ENCODE assay signal across 8 cellular contexts in genomic region chr4:145939241-145939640, GRCh38. TPM values are rescaled to one million over a fixed set of nuclear protein-coding genes. Genes with fewer than 3 reads are reported as not detected.
DNase-seq lines count a peak whose midpoint lies in the region; ATAC-seq and TF ChIP-seq lines count a peak whose summit lies in the region.

No MANE protein-coding gene starts in this region.

- H2AFZ ChIP-seq in KMS-11 (ENCODE audit: low read depth) (peak overlapping the region; percentile 58), neural cell (ENCODE audit: low read depth, low read length) (no peak overlapping the region)

- peaks cover 25% of the 10 kb centered on the region for H3K4me1 ChIP-seq in KMS-11 (ENCODE audit: low read depth, poor library complexity, severe bottlenecking)

- H3K79me2 ChIP-seq in KMS-11 (ENCODE audit: insufficient read depth, low read depth) (peaks cover 17% of the 10 kb centered on the region), neural cell (replicated peaks; ENCODE audit: insufficient read depth, low read length) (peaks cover 23% of the 10 kb centered on the region)

- no peaks in the 10 kb centered on the region for H3K9me2 ChIP-seq in neural cell (ENCODE audit: insufficient read depth, low read length)

- no peak for ATAC-seq in GM21528 (IDR thresholded peaks at IDR 0.05; ENCODE audit: low FRiP score, unreplicated experiment)

- TF ChIP-seq EP300 in neural cell (conservative IDR thresholded peaks at IDR 0.05; ENCODE audit: poor library complexity, severe bottlenecking) = no peak

- no peaks in the 10 kb centered on the region for H3K9me3 ChIP-seq in neural cell (ENCODE audit: low read length)

- no peak for TF ChIP-seq RAD21 in neural cell (conservative IDR thresholded peaks at IDR 0.05)

- peak overlapping the region; percentile 33 for H3K4me2 ChIP-seq in KMS-11
- H3K4me2 ChIP-seq in neural cell (ENCODE audit: low read length) = peak overlapping the region; percentile 31

- H3K36me3 ChIP-seq in KMS-11 (ENCODE audit: insufficient read depth) (no peaks in the 10 kb centered on the region), neural cell (ENCODE audit: insufficient read depth, low read length) (no peaks in the 10 kb centered on the region)

- H3K9ac ChIP-seq in KMS-11 (peak overlapping the region; percentile 96; the same call in 1 of the 2 replicates), neural cell (ENCODE audit: low read length) (peak overlapping the region; percentile 93)

- TF ChIP-seq CTCF in C4-2B (conservative IDR thresholded peaks at IDR 0.05) (no peak), KMS-11 (conservative IDR thresholded peaks at IDR 0.05; ENCODE audit: low read depth, low read length) (no peak), coronary artery (IDR thresholded peaks at IDR 0.05) (no peak), neural cell (IDR thresholded peaks at IDR 0.05; ENCODE audit: poor library complexity, severe bottlenecking) (no peak)

- H3K27me3 ChIP-seq in KMS-11 (ENCODE audit: insufficient read depth, low read depth) (no peaks in the 10 kb centered on the region), neural cell (ENCODE audit: insufficient read depth, low read depth, low read length) (no peaks in the 10 kb centered on the region)

- H3F3A ChIP-seq in neural cell (ENCODE audit: insufficient read depth, low read length, poor library complexity, severe bottlenecking) = no peaks in the 10 kb centered on the region

- no peak overlapping the region for H3K4me3 ChIP-seq in KMS-11 (IDR thresholded peaks at IDR 0.05; ENCODE audit: insufficient read depth, low read depth, low read length)
- H3K4me3 ChIP-seq in coronary artery = peak overlapping the region; percentile 87
- H3K4me3 ChIP-seq in neural cell (ENCODE audit: low read length) = peak overlapping the region; percentile 86

- peak overlapping the region; percentile 97; the same call in 1 of the 2 replicates for H3K27ac ChIP-seq in C4-2B
- peak overlapping the region; percentile 94; the same call in 1 of the 2 replicates for H3K27ac ChIP-seq in KMS-11
- peak overlapping the region in 1 of 2 donors; percentile 94 for H3K27ac ChIP-seq in coronary artery
- H3K27ac ChIP-seq in neural cell (ENCODE audit: low read length) = peak overlapping the region; percentile 95

- H4K20me1 ChIP-seq in KMS-11 (ENCODE audit: insufficient read depth) = no peaks in the 10 kb centered on the region
- H4K20me1 ChIP-seq in neural cell (ENCODE audit: insufficient read depth) = peaks cover 8% of the 10 kb centered on the region

- DNase-seq in coronary artery (ENCODE audit: low spot score) (no peak), SK-N-DZ (ENCODE audit: low spot score) (no peak), putamen (ENCODE audit: low spot score) (no peak)
- DNase-seq in stimulated activated naive CD4-positive, alpha-beta T cell treated with Interleukin-2 at 50 U/mL for 16 hours (lab: John Stamatoyannopoulos, UW) = no peak

TF ChIP-seq in neural cell, 6 proteins besides CTCF, POLR2A, EP300 and RAD21:
- TF ChIP-seq EZH2 (IDR thresholded peaks at IDR 0.05; ENCODE audit: borderline replicate concordance, insufficient read depth, low read length, poor library complexity, severe bottlenecking) (no peak), SMC3 (conservative IDR thresholded peaks at IDR 0.05; ENCODE audit: poor library complexity) (no peak), REST (IDR thresholded peaks at IDR 0.05; ENCODE audit: borderline replicate concordance) (no peak), MXI1 (conservative IDR thresholded peaks at IDR 0.05; ENCODE audit: poor library complexity, severe bottlenecking) (no peak), POLR2AphosphoS5 (IDR thresholded peaks at IDR 0.05) (no peak), TAF1 (IDR thresholded peaks at IDR 0.05; ENCODE audit: low read depth) (no peak)

RNA-seq across cellular contexts. Expression of gene ZNF827, which starts 0.6 kb away (rescaled TPM):
- polyA plus RNA-seq in neural cell = 11.2 and 12.1 TPM in 2 replicates
- polyA minus RNA-seq in neural cell = 39.9 and 43.5 TPM in 2 replicates
- 2.4 and 2.6 TPM in 2 replicates for polyA plus RNA-seq in SK-N-DZ (2014; cell fraction: cytosol; rRNA removed)
- polyA plus RNA-seq in SK-N-DZ (2014; cell fraction: nucleus; rRNA removed) = 6.4 and 15.0 TPM in 2 replicates
